1 cellular context compared by ENCODE assay signal in the genomic region with DNA sequence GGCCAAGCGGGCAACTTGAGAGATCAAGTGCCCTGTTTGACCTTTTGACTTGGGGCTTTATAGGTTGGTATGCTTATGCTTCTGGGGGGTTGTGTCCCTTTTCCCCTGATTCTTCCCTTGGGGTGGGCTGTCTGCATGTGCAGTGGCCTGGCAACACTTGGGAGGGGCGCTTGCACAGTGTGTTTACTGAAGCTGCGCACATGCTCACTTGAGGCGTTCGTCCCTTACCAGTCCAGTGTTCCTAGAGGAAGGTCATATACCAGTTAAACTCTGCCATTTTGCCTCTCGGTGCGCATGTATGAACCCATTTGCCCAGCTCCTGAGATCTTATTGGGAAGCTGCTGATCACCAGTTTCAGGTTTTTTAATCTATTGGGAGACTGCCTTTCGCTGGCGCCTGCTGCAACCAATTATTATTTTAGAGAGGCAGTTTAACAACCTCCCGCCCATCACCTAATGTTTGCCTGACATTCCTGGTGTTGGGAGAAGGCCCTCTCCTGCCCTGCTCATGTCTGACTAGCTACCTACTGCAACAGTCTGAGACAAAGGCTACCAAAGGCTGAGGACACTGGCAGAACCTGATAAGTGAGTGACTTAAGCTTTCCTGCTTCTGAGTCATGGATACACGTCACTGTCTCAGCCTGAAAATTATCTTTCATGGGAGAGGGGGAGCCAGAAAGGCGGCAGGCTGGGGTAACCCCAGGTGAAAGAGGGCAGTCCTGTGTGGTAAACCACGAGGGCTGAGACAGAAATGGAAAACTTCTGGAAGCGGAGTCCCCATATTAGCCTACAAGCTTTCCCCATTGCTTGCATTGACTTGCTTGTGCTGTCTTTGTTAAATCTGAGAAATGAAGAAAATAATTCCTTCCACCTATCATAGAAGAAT.
A peak's percentile ranks its signal among the peaks of the same experiment; 100 is the strongest.
TF ChIP-seq lines count a peak whose summit lies in the region.

No MANE protein-coding gene starts in this region.

TF ChIP-seq in HCT116, 20 proteins besides CTCF, POLR2A, EP300 and RAD21 (continued from another document):
- TF ChIP-seq, protein P1, sequence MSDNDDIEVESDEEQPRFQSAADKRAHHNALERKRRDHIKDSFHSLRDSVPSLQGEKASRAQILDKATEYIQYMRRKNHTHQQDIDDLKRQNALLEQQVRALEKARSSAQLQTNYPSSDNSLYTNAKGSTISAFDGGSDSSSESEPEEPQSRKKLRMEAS (IDR thresholded peaks at IDR 0.05) = peak; percentile 56; the same call in 1 of the 2 replicates
- TF ChIP-seq EGR1 (IDR thresholded peaks at IDR 0.05; ENCODE audit: low read depth) = no peak
- TF ChIP-seq SRF (IDR thresholded peaks at IDR 0.05; ENCODE audit: low read depth) = no peak
- TF ChIP-seq, protein P2, sequence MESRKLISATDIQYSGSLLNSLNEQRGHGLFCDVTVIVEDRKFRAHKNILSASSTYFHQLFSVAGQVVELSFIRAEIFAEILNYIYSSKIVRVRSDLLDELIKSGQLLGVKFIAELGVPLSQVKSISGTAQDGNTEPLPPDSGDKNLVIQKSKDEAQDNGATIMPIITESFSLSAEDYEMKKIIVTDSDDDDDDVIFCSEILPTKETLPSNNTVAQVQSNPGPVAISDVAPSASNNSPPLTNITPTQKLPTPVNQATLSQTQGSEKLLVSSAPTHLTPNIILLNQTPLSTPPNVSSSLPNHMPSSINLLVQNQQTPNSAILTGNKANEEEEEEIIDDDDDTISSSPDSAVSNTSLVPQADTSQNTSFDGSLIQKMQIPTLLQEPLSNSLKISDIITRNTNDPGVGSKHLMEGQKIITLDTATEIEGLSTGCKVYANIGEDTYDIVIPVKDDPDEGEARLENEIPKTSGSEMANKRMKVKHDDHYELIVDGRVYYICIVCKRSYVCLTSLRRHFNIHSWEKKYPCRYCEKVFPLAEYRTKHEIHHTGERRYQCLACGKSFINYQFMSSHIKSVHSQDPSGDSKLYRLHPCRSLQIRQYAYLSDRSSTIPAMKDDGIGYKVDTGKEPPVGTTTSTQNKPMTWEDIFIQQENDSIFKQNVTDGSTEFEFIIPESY (IDR thresholded peaks at IDR 0.05; ENCODE audit: extremely low read depth, insufficient replicate concordance, low read length) = no peak
- peak; percentile 94 for TF ChIP-seq CBX3 (IDR thresholded peaks at IDR 0.05; ENCODE audit: low read depth)
- TF ChIP-seq ELF1 (IDR thresholded peaks at IDR 0.05; ENCODE audit: borderline replicate concordance, low read depth) = no peak
- peak; percentile 87 for TF ChIP-seq JUND (IDR thresholded peaks at IDR 0.05)
- TF ChIP-seq EZH2 (IDR thresholded peaks at IDR 0.05) = no peak
- TF ChIP-seq SIN3A (IDR thresholded peaks at IDR 0.05; ENCODE audit: low read depth) = peak; percentile 51; the same call in 1 of the 2 replicates
- peak; percentile 51; the same call in 1 of the 2 replicates for TF ChIP-seq POLR2AphosphoS5 (IDR thresholded peaks at IDR 0.05; ENCODE audit: low read depth, low read length)
